ENCODE assay signal across 21 cellular contexts in genomic region chr11:117607449-117607848, GRCh38.
"Had no signal": no experiment of that assay in that cellular context is flagged by ENCODE, and none has a peak within 500 bp of the region (broad histone marks: within the 10 kb centered on the region; RNA-seq: fewer than 3 reads in every experiment).

No MANE protein-coding gene starts in this region.

- H3K27me3 ChIP-seq: thyroid gland had no signal

- H3K9me3 Mint-ChIP-seq: activated T-helper 1 cell treated with anti-CD3 and anti-CD28 coated beads, Interleukin-12 subunit alpha, Interleukin-12 subunit beta, Interleukin-2, Interleukin-4 antibody, amounts not matched to agents 30 ng/mL and 10 ng/mL and 1 ng/mL, durations not matched to agents 14 hours and 24 hours and 36 hours; immature natural killer cell; mesothelial cell of epicardium; naive thymus-derived CD8-positive, alpha-beta T cell; neural progenitor cell had no signal

- H3K4me3 ChIP-seq: left ventricle myocardium inferior, neural progenitor cell, thyroid gland had no signal

- H3K4me3 Mint-ChIP-seq: activated CD8-positive, alpha-beta T cell treated with anti-CD3 and anti-CD28 coated beads, Interleukin-2, amount 10 ng/mL, durations not matched to agents 7 days and 5 days; activated naive CD8-positive, alpha-beta T cell; activated T-helper 1 cell treated with anti-CD3 and anti-CD28 coated beads, Interleukin-12 subunit alpha, Interleukin-12 subunit beta, Interleukin-2, Interleukin-4 antibody, amounts not matched to agents 30 ng/mL and 10 ng/mL and 1 ng/mL, durations not matched to agents 14 hours and 24 hours and 36 hours; immature natural killer cell; mesothelial cell of epicardium; naive thymus-derived CD8-positive, alpha-beta T cell; neural progenitor cell had no signal

- H3K4me1 Mint-ChIP-seq: immature natural killer cell, mesothelial cell of epicardium had no signal

- H3K27me3 Mint-ChIP-seq: activated naive CD8-positive, alpha-beta T cell had no signal

- H3K27ac ChIP-seq: foreskin keratinocyte, left ventricle myocardium inferior, neural progenitor cell, thyroid gland had no signal

- DNase-seq: activated CD4-positive, alpha-beta T cell treated with anti-CD3 and anti-CD28 coated beads for 1 hour; activated CD4-positive, alpha-beta T cell treated with anti-CD3 and anti-CD28 coated beads, Interleukin-2, amount 50 U/mL, for 1 hour; activated CD8-positive, alpha-beta T cell treated with anti-CD3 and anti-CD28 coated beads, Interleukin-2, amount 10 ng/mL, durations not matched to agents 7 days and 5 days; activated naive CD4-positive, alpha-beta T cell; cerebellar nuclear complex; cortex of kidney; erythroblast; foreskin keratinocyte; immature natural killer cell; left ventricle myocardium inferior; naive thymus-derived CD8-positive, alpha-beta T cell; retina; stimulated activated CD4-positive, alpha-beta T cell treated with anti-CD3 and anti-CD28 coated beads, Interleukin-4, amount 100 ng/mL, for 1 hour; stimulated activated naive CD8-positive, alpha-beta T cell treated with anti-CD3 and anti-CD28 coated beads, Interleukin-15, Interleukin-2, amounts not matched to agents 100 U/mL and 50 U/mL, for 24 hours; T-helper 9 cell; thyroid gland had no signal

- H3K9ac ChIP-seq: neural progenitor cell had no signal

- H3K9me3 ChIP-seq: left ventricle myocardium inferior, thyroid gland had no signal

- H3K4me2 ChIP-seq: neural progenitor cell had no signal

- H3K27ac Mint-ChIP-seq: activated CD8-positive, alpha-beta T cell treated with anti-CD3 and anti-CD28 coated beads, Interleukin-2, amount 10 ng/mL, durations not matched to agents 7 days and 5 days; activated naive CD8-positive, alpha-beta T cell; activated T-helper 1 cell treated with anti-CD3 and anti-CD28 coated beads, Interleukin-12 subunit alpha, Interleukin-12 subunit beta, Interleukin-2, Interleukin-4 antibody, amounts not matched to agents 30 ng/mL and 10 ng/mL and 1 ng/mL, durations not matched to agents 14 hours and 24 hours and 36 hours; immature natural killer cell; mesothelial cell of epicardium; naive thymus-derived CD8-positive, alpha-beta T cell; neural progenitor cell; progenitor cell of endocrine pancreas had no signal

- H2AFZ ChIP-seq: neural progenitor cell had no signal

- ATAC-seq: activated CD8-positive, alpha-beta T cell treated with anti-CD3 and anti-CD28 coated beads, Interleukin-2, amount 10 ng/mL, durations not matched to agents 7 days and 5 days; foreskin keratinocyte; naive thymus-derived CD8-positive, alpha-beta T cell had no signal

- H3K36me3 Mint-ChIP-seq: activated naive CD8-positive, alpha-beta T cell; immature natural killer cell; mesothelial cell of epicardium; naive thymus-derived CD8-positive, alpha-beta T cell; neural progenitor cell had no signal

- H3K4me1 ChIP-seq: left ventricle myocardium inferior, thyroid gland had no signal

- H3K36me3 ChIP-seq: left ventricle myocardium inferior, neural progenitor cell, thyroid gland had no signal
